Comparison of ENCODE assay signal across 1 cellular context in the genomic region with DNA sequence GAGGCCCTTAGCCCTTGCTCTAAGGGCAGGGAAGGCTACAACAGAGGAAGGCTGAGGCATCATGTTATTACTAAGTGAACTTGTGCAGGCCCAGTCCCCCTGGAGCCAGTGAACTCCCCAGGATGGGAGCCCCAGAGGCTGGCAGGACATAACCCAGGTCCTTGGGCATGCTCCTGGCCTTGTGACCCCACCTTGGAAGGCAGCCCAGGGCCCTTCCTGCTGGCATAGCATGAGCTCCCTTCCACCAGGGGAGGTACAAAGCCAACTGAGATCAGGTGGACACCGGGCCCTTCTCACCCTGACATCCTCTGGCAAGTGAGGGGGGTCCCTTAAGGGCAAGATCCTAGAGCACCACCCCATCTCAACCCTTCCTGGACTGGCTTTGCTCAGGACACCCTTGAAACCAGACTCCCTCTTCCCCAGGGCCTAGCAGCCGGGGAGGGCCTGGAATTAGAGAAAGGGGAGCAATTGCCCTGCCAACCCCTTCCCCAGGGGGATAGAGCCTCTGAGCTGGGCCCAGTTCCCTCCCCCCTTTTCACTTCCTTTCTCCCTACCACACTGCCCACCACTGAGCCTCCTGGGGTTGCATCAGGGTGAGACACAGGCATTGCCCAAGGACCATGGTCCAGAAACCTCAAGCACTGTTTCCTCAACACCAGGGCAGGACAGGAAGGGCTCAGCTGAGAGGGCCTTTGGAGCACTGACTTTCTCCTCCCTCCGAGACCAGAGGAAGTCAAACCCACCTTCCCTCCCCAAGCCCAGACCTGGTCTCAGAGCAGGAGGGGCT.
TF ChIP-seq lines count a peak whose summit lies in the region.

No MANE protein-coding gene starts in this region.

TF ChIP-seq in HepG2, 621 proteins besides CTCF, POLR2A, EP300 and RAD21:
- TF ChIP-seq, protein P1, sequence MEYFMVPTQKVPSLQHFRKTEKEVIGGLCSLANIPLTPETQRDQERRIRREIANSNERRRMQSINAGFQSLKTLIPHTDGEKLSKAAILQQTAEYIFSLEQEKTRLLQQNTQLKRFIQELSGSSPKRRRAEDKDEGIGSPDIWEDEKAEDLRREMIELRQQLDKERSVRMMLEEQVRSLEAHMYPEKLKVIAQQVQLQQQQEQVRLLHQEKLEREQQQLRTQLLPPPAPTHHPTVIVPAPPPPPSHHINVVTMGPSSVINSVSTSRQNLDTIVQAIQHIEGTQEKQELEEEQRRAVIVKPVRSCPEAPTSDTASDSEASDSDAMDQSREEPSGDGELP (IDR thresholded peaks at IDR 0.05; ENCODE audit: borderline replicate concordance, low read depth), result no peak
- TF ChIP-seq, protein P2, sequence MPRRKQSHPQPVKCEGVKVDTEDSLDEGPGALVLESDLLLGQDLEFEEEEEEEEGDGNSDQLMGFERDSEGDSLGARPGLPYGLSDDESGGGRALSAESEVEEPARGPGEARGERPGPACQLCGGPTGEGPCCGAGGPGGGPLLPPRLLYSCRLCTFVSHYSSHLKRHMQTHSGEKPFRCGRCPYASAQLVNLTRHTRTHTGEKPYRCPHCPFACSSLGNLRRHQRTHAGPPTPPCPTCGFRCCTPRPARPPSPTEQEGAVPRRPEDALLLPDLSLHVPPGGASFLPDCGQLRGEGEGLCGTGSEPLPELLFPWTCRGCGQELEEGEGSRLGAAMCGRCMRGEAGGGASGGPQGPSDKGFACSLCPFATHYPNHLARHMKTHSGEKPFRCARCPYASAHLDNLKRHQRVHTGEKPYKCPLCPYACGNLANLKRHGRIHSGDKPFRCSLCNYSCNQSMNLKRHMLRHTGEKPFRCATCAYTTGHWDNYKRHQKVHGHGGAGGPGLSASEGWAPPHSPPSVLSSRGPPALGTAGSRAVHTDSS (CRISPR knock-in tag; conservative IDR thresholded peaks at IDR 0.05), result no peak
- TF ChIP-seq DDIT3 (CRISPR knock-in tag; IDR thresholded peaks at IDR 0.05), result no peak
- TF ChIP-seq ZSCAN29 (CRISPR knock-in tag; conservative IDR thresholded peaks at IDR 0.05), result no peak
- TF ChIP-seq ZBTB33 (CRISPR knock-in tag; IDR thresholded peaks at IDR 0.05), result no peak
- TF ChIP-seq ZNF501 (CRISPR knock-in tag; IDR thresholded peaks at IDR 0.05), result no peak
- no peak for TF ChIP-seq SP140L (CRISPR knock-in tag; IDR thresholded peaks at IDR 0.05; ENCODE audit: borderline replicate concordance)
